ENCODE assay signal across 15 cellular contexts in genomic region chr12:119679081-119679480, GRCh38. TPM values are rescaled to one million over a fixed set of nuclear protein-coding genes. Genes with fewer than 3 reads are reported as not detected.
DNase-seq lines count a peak whose midpoint lies in the region; ATAC-seq, FAIRE-seq and TF ChIP-seq lines count a peak whose summit lies in the region.
"Had no signal": no experiment of that assay in that cellular context is flagged by ENCODE, and none has a peak within 500 bp of the region (broad histone marks: within the 10 kb centered on the region; RNA-seq: fewer than 3 reads in every experiment).

No MANE protein-coding gene starts in this region.

- no peak for FAIRE-seq in kidney (lab: Jason Lieb, UNC)

- no peaks in the 10 kb centered on the region for H4K20me1 ChIP-seq in mammary epithelial cell (ENCODE audit: insufficient read depth, low read length)

- H2AFZ ChIP-seq in mammary epithelial cell (ENCODE audit: low read depth, low read length) = no peak overlapping the region

- H3K9me3 ChIP-seq in kidney (ENCODE audit: control insufficient read depth in 1 of 2, low read length in 2 of 2) = no peaks in the 10 kb centered on the region
- no peaks in the 10 kb centered on the region for H3K9me3 ChIP-seq in mammary epithelial cell (replicated peaks; ENCODE audit: insufficient read depth, low read length)
- H3K9me3 ChIP-seq: prostate gland, testis had no signal

- H3K36me3 ChIP-seq in kidney (ENCODE audit: control insufficient read depth in 1 of 2, insufficient read depth in 2 of 2, low read length in 2 of 2) = peaks cover 60 to 64% of the 10 kb centered on the region in 2 donors
- peaks cover 36% of the 10 kb centered on the region for H3K36me3 ChIP-seq in mammary epithelial cell (ENCODE audit: insufficient read depth, low read length)

- no peaks in the 10 kb centered on the region for H3K27me3 ChIP-seq in mammary epithelial cell (ENCODE audit: insufficient read depth, low read length)
- H3K27me3 ChIP-seq: testis had no signal

- no peak overlapping the region for H3K4me2 ChIP-seq in mammary epithelial cell (ENCODE audit: insufficient read depth, low read depth, low read length)

- ATAC-seq in GM21381 (IDR thresholded peaks at IDR 0.05; ENCODE audit: unreplicated experiment) (no peak), GM21717 (IDR thresholded peaks at IDR 0.05; ENCODE audit: unreplicated experiment) (no peak)
- ATAC-seq: left cardiac atrium, Panc1 had no signal

- WGBS in mammary epithelial cell (ENCODE audit: low coverage, missing lambda C conversion rate) = 60% methylated on average over 2 of the region's 5 CpGs

- no peaks in the 10 kb centered on the region for H3K9me3 Mint-ChIP-seq in Calu3 (ENCODE audit: low read depth, unreplicated experiment)
- H3K9me3 Mint-ChIP-seq: brain had no signal

- H3K4me1 Mint-ChIP-seq in Calu3 (ENCODE audit: low read depth, unreplicated experiment) = peaks cover 42% of the 10 kb centered on the region
- H3K4me1 Mint-ChIP-seq: brain had no signal

- no peaks in the 10 kb centered on the region for H3K27me3 Mint-ChIP-seq in Calu3 (ENCODE audit: unreplicated experiment)
- H3K27me3 Mint-ChIP-seq: brain had no signal

- dilution Hi-C loops in mammary epithelial cell (cut with HindIII; ENCODE audit: low sequenced_read_pairs) = no loop called here

- TF ChIP-seq CTCF in Calu3 (IDR thresholded peaks at IDR 0.05; ENCODE audit: unreplicated experiment) = no peak
- TF ChIP-seq CTCF in kidney (IDR thresholded peaks at IDR 0.05; ENCODE audit: borderline replicate concordance, extremely low read depth, insufficient read depth) = no peak
- no peak for TF ChIP-seq CTCF in mammary epithelial cell (conservative IDR thresholded peaks at IDR 0.05 in 1 of 2, IDR thresholded peaks at IDR 0.05 in 1 of 2; ENCODE audit: extremely low read depth in 1 of 2, insufficient read depth in 1 of 2, low read depth in 1 of 2, low read length in 2 of 2)

- in situ Hi-C loops in mammary epithelial cell (cut with MboI; ENCODE audit: low sequenced_read_pairs in 2 of 2) = no loop called here

- H3K27ac ChIP-seq in kidney (ENCODE audit: low read depth in 2 of 2, low read length in 2 of 2) (peak overlapping the region; percentile 97), mammary epithelial cell (ENCODE audit: insufficient read depth, low read depth, low read length) (no peak overlapping the region)
- H3K27ac ChIP-seq: prostate gland, testis, VCaP had no signal

- H3K4me3 Mint-ChIP-seq in Calu3 (ENCODE audit: low read depth, unreplicated experiment) = no peak overlapping the region
- H3K4me3 Mint-ChIP-seq: brain had no signal

- H3K9ac ChIP-seq in kidney (ENCODE audit: low read length in 2 of 2) = peak overlapping the region in 1 of 2 donors; percentile 72
- H3K9ac ChIP-seq in mammary epithelial cell (ENCODE audit: insufficient read depth, low read length) = no peak overlapping the region

- peak overlapping the region; percentile 38 for H3K27ac Mint-ChIP-seq in Calu3 (ENCODE audit: unreplicated experiment)

- no peak overlapping the region for H3K4me3 ChIP-seq in kidney (ENCODE audit: low read length in 2 of 2)
- H3K4me3 ChIP-seq in mammary epithelial cell (replicated peaks in 1 of 3; ENCODE audit: insufficient read depth in 1 of 3, low read depth in 2 of 3, low read length in 3 of 3) = no peak overlapping the region
- H3K4me3 ChIP-seq: prostate gland, testis had no signal

- peaks cover 82% of the 10 kb centered on the region for H3K36me3 Mint-ChIP-seq in Calu3 (ENCODE audit: insufficient read depth, unreplicated experiment)

- CTCF ChIA-PET in Calu3 (lab: Charles Lee) (interaction anchor here (0.6 kb wide), 1 partner anchor 244 kb away, joined by 10 read pairs; no protein-coding TSS in a partner anchor), mammary epithelial cell (lab: Charles Lee; ENCODE audit: low non-redundant PET) (no interaction called here)

- H3K79me2 ChIP-seq in mammary epithelial cell (ENCODE audit: insufficient read depth, low read length) = no peaks in the 10 kb centered on the region

- no TSS peak for BruUV-seq in Calu3 (replicated peaks; lab: Mats Ljungman, UMichigan)
- BruUV-seq in mammary epithelial cell (replicated peaks; lab: Mats Ljungman, UMichigan) = no TSS peak

- intact Hi-C loops in Calu3 (cut with micrococcal nuclease; ENCODE audit: unreplicated experiment) (no loop called here), kidney (cut with DNase I) (no loop called here), mammary epithelial cell (cut with micrococcal nuclease) (no loop called here)

- peaks cover 55 to 71% of the 10 kb centered on the region in 2 donors for H3K4me1 ChIP-seq in kidney (ENCODE audit: control insufficient read depth in 1 of 2, insufficient read depth in 1 of 2, low read depth in 1 of 2, low read length in 2 of 2)
- H3K4me1 ChIP-seq in mammary epithelial cell (ENCODE audit: insufficient read depth, low read length) = no peaks in the 10 kb centered on the region
- H3K4me1 ChIP-seq: prostate gland had no signal

- DNase-seq in Calu3 (no peak), NCI-H1417 (lab: John Stamatoyannopoulos, UW) (peak; percentile 91 to 96 (median 92)), NCI-H510A treated with DMSO at 0.1 percent for 48 hours (lab: John Stamatoyannopoulos, UW) (peak; percentile 88), kidney (no peak), NCI-H1436 (lab: John Stamatoyannopoulos, UW) (no peak), mammary epithelial cell (no peak)
- DNase-seq: hypothalamus, left cardiac atrium, testis had no signal

RNA-seq across cellular contexts. Expression of gene PRKAB1, which starts 11.1 kb away (rescaled TPM):
- total RNA-seq in Calu3 (2022) = 73.5 and 82.7 TPM in 2 replicates
- 165 TPM for total RNA-seq in kidney
- polyA plus RNA-seq in kidney (ENCODE audit: insufficient read depth, low read depth, low replicate concordance) = 79.9 TPM
- total RNA-seq in mammary epithelial cell = 10 to 100 TPM; 21.8 to 33.4 TPM
- polyA plus RNA-seq in mammary epithelial cell = 18.3 TPM
- polyA minus RNA-seq in mammary epithelial cell = 31.1 TPM

Comparison
In these comparisons a context has a peak if more than half of its experiments do, and no peak if none do; other contexts are left out.
1. DNase-seq: peak in NCI-H1417 (3 of 3) and NCI-H510A treated with DMSO at 0.1 percent for 48 hours (single experiment); none in Calu3 (single experiment), kidney (single experiment), NCI-H1436 (single experiment) and mammary epithelial cell (single experiment).